In genomic region chr6:57109905-57110304, GRCh38 we compare ENCODE assay signal across 24 cellular contexts. TPM values are rescaled to one million over a fixed set of nuclear protein-coding genes. Genes with fewer than 3 reads are reported as not detected.
A peak's percentile ranks its signal among the peaks of the same experiment; 100 is the strongest.
DNase-seq lines count a peak whose midpoint lies in the region; ATAC-seq and TF ChIP-seq lines count a peak whose summit lies in the region.
"Had no signal": no experiment of that assay in that cellular context is flagged by ENCODE, and none has a peak within 500 bp of the region (broad histone marks: within the 10 kb centered on the region; RNA-seq: fewer than 3 reads in every experiment).

No MANE protein-coding gene starts in this region.

- POLR2A ChIA-PET in AG04450 (lab: Yijun Ruan, JAX): interaction anchor here (0.7 kb wide), 1 partner anchor 9 kb away, joined by 3 read pairs; no protein-coding TSS in a partner anchor

- ATAC-seq in HG02938 (IDR thresholded peaks at IDR 0.05; ENCODE audit: unreplicated experiment) (no peak), Right ventricle myocardium superior (ENCODE audit: poor library complexity) (no peak)
- ATAC-seq: GM12878; stimulated activated memory B cell treated with anti-CD40 and anti-IgM and Interleukin-4, amounts not matched to agents 10 μg/mL and 1 μg/mL and 100 μg/mL, for 72 hours had no signal

- peaks cover 8% of the 10 kb centered on the region for H3K4me1 ChIP-seq in adipocyte (ENCODE audit: control insufficient read depth, insufficient read depth, low read length)
- H3K4me1 ChIP-seq: vagina had no signal

- no peak overlapping the region for H3K27ac ChIP-seq in AG04450 (ENCODE audit: low read depth, low read length)
- H3K27ac ChIP-seq: adrenal gland, thoracic aorta, vagina had no signal

- H3K9me3 ChIP-seq in AG04450 (ENCODE audit: control insufficient read depth, insufficient read depth, low read length) (no peaks in the 10 kb centered on the region), adipocyte (ENCODE audit: control insufficient read depth, low read length) (no peaks in the 10 kb centered on the region)
- H3K9me3 ChIP-seq: adrenal gland, thoracic aorta, vagina had no signal

- intact Hi-C loops in Right ventricle myocardium superior (cut with DNase I): no loop called here

- peak; percentile 24 for DNase-seq in AG04450 (ENCODE audit: low read depth, low spot score)
- DNase-seq in EL: peak; percentile 2
- DNase-seq in adipocyte (ENCODE audit: low read depth): peak; percentile 55
- DNase-seq in fibroblast of pulmonary artery (ENCODE audit: low read depth): peak; percentile 44
- DNase-seq in Right ventricle myocardium superior: no peak
- no peak for DNase-seq in dermis blood vessel endothelial cell
- DNase-seq: activated CD4-positive, alpha-beta memory T cell treated with anti-CD3 and anti-CD28 coated beads, Interleukin-2, amount 10 ng/mL, durations not matched to agents 7 days and 5 days; activated CD4-positive, CD25-positive, alpha-beta regulatory T cell; activated gamma-delta T cell; adrenal gland; CD8-positive, alpha-beta memory T cell; DMS53; glutamatergic neuron; GOT3; mammary epithelial cell; NCI-H1694 treated with DMSO at 0.1 percent for 48 hours; NCI-H69; T-helper 9 cell had no signal

- no peak for TF ChIP-seq CTCF in AG04450 (IDR thresholded peaks at IDR 0.05; ENCODE audit: low read depth, low read length)
- TF ChIP-seq CTCF in fibroblast of pulmonary artery (IDR thresholded peaks at IDR 0.05; ENCODE audit: low read length, missing control alignments): no peak

- CTCF ChIA-PET in AG04450 (lab: Charles Lee): no interaction called here

- H3K36me3 ChIP-seq in adipocyte (ENCODE audit: control insufficient read depth, insufficient read depth, low read length, severe bottlenecking): peaks cover 8% of the 10 kb centered on the region
- H3K36me3 ChIP-seq: adrenal gland, thoracic aorta, vagina had no signal

- H3K9ac ChIP-seq in adipocyte (ENCODE audit: low read length): no peak overlapping the region

- no peak overlapping the region for H3K4me3 ChIP-seq in AG04450 (ENCODE audit: low read depth, low read length)
- no peak overlapping the region for H3K4me3 ChIP-seq in adipocyte (ENCODE audit: low read length)
- no peak overlapping the region for H3K4me3 ChIP-seq in fibroblast of pulmonary artery (replicated peaks; ENCODE audit: low read depth, low read length)
- H3K4me3 ChIP-seq: adrenal gland, GM12878, smooth muscle cell, thoracic aorta, vagina had no signal

- H3K27me3 ChIP-seq in AG04450 (ENCODE audit: control insufficient read depth, insufficient read depth, low read length) (no peaks in the 10 kb centered on the region), adipocyte (replicated peaks; ENCODE audit: control insufficient read depth, insufficient read depth, low read length) (no peaks in the 10 kb centered on the region)
- H3K27me3 ChIP-seq: adrenal gland, vagina had no signal

RNA-seq across cellular contexts. Expression of gene ZNF451, which starts 19.9 kb away (rescaled TPM):
- 24.3 and 31.6 TPM in 2 replicates for polyA plus RNA-seq in AG04450 (2011; rRNA removed)
- polyA minus RNA-seq in AG04450 (2011; rRNA and poly(A)+ RNA removed): 45.1 and 73.3 TPM in 2 replicates
- total RNA-seq in Right ventricle myocardium superior: 17.2 TPM
- 60.4 and 69.1 TPM in 2 replicates for total RNA-seq in dermis blood vessel endothelial cell

Comparison
In these comparisons a context has a peak if more than half of its experiments do, and no peak if none do; other contexts are left out.
1. DNase-seq: peak in AG04450 (single experiment), EL (single experiment), adipocyte (single experiment) and fibroblast of pulmonary artery (single experiment); none in Right ventricle myocardium superior (single experiment) and dermis blood vessel endothelial cell (single experiment).